Comparison of ENCODE assay signal across 19 cellular contexts in genomic region chr16:8795096-8795495, GRCh38. TPM values are rescaled to one million over a fixed set of nuclear protein-coding genes. Genes with fewer than 3 reads are reported as not detected.
DNase-seq lines count a peak whose midpoint lies in the region; ATAC-seq and TF ChIP-seq lines count a peak whose summit lies in the region.
"Had no signal": no experiment of that assay in that cellular context is flagged by ENCODE, and none has a peak within 500 bp of the region (broad histone marks: within the 10 kb centered on the region; RNA-seq: fewer than 3 reads in every experiment).

No MANE protein-coding gene starts in this region.

- CTCF ChIA-PET in CD8-positive, alpha-beta T cell (lab: Charles Lee), result no interaction called here

- intact Hi-C loops in CD8-positive, alpha-beta T cell (cut with DNase I, micrococcal nuclease), result loop anchor here (5.0 kb wide), 5 partner anchors 167 to 1592 kb away; partner anchors contain the start of genes ATF7IP2 (in 1 of the 2), HAPSTR1 (in 1 of the 2), METTL22 (in 1 of the 2) and USP7 (in 1 of the 2)

- no peak for DNase-seq in activated naive CD4-positive, alpha-beta T cell treated with anti-CD3 and anti-CD28 coated beads, Interleukin-2, amount 50 U/mL, for 72 hours (ENCODE audit: low spot score in 2 of 2)
- peak; percentile 3 for DNase-seq in NCI-H226
- DNase-seq in hepatic stellate cell (ENCODE audit: low spot score), result peak; percentile 23
- no peak for DNase-seq in stimulated activated effector memory CD8-positive, alpha-beta T cell treated with anti-CD3 and anti-CD28 coated beads, Interleukin-12 subunit alpha, Interleukin-12 subunit beta, amount 100 ng/mL, for 72 hours (ENCODE audit: low spot score in 2 of 2)
- DNase-seq in CD8-positive, alpha-beta T cell, result no peak
- no peak for DNase-seq in NCI-H187 (lab: John Stamatoyannopoulos, UW)
- DNase-seq: activated CD4-positive, alpha-beta T cell treated with anti-CD3 and anti-CD28 coated beads, Interleukin-2, amount 50 U/mL, for 4 hours; activated naive CD8-positive, alpha-beta T cell treated with anti-CD3 and anti-CD28 coated beads, Interleukin-2, amount 10 ng/mL, durations not matched to agents 7 days and 5 days; activated T-cell treated with anti-CD3 and anti-CD28 coated beads, Interleukin-2, amount 50 U/mL, for 1 hour; CD4-positive, CD25-positive, alpha-beta regulatory T cell; EL; foreskin keratinocyte; NCI-H1105 had no signal

- TF ChIP-seq CTCF in CD8-positive, alpha-beta T cell (IDR thresholded peaks at IDR 0.05), result no peak

- H3K4me1 Mint-ChIP-seq in activated naive CD4-positive, alpha-beta T cell treated with anti-CD3 and anti-CD28 coated beads, Interleukin-2, amount 50 U/mL, for 24 hours, result peaks cover 48% of the 10 kb centered on the region
- peaks cover 31% of the 10 kb centered on the region for H3K4me1 Mint-ChIP-seq in stimulated activated effector memory CD8-positive, alpha-beta T cell treated with anti-CD3 and anti-CD28 coated beads, Interleukin-12 subunit alpha, Interleukin-12 subunit beta, amount 100 ng/mL, for 72 hours
- peaks cover 39% of the 10 kb centered on the region for H3K4me1 Mint-ChIP-seq in CD8-positive, alpha-beta T cell (ENCODE audit: low read depth)

- no peaks in the 10 kb centered on the region for H3K9me3 Mint-ChIP-seq in activated naive CD4-positive, alpha-beta T cell treated with anti-CD3 and anti-CD28 coated beads, Interleukin-2, amount 50 U/mL, for 24 hours
- no peaks in the 10 kb centered on the region for H3K9me3 Mint-ChIP-seq in activated naive CD4-positive, alpha-beta T cell treated with anti-CD3 and anti-CD28 coated beads, Interleukin-2, amount 50 U/mL, for 72 hours
- H3K9me3 Mint-ChIP-seq in stimulated activated effector memory CD8-positive, alpha-beta T cell treated with anti-CD3 and anti-CD28 coated beads, Interleukin-12 subunit alpha, Interleukin-12 subunit beta, amount 100 ng/mL, for 72 hours, result no peaks in the 10 kb centered on the region
- H3K9me3 Mint-ChIP-seq in CD8-positive, alpha-beta T cell, result no peaks in the 10 kb centered on the region
- H3K9me3 Mint-ChIP-seq: activated naive CD8-positive, alpha-beta T cell treated with anti-CD3 and anti-CD28 coated beads, Interleukin-2, amount 10 ng/mL, durations not matched to agents 7 days and 5 days; CD4-positive, CD25-positive, alpha-beta regulatory T cell; T-helper 1 cell treated with Interleukin-12 subunit alpha and Interleukin-12 subunit beta and Interleukin-4 antibody, amounts not matched to agents 30 μg/mL and 1 μg/mL, for 36 hours had no signal

- no peaks in the 10 kb centered on the region for H3K27me3 ChIP-seq in CD8-positive, alpha-beta T cell (ENCODE audit: insufficient read depth, low read length)
- H3K27me3 ChIP-seq: breast epithelium, foreskin keratinocyte, SJCRH30 had no signal

- POLR2A ChIA-PET in CD8-positive, alpha-beta T cell (lab: Charles Lee), result no interaction called here

- peak overlapping the region; percentile 19 for H3K4me3 Mint-ChIP-seq in activated naive CD4-positive, alpha-beta T cell treated with anti-CD3 and anti-CD28 coated beads, Interleukin-2, amount 50 U/mL, for 24 hours
- H3K4me3 Mint-ChIP-seq in stimulated activated effector memory CD8-positive, alpha-beta T cell treated with anti-CD3 and anti-CD28 coated beads, Interleukin-12 subunit alpha, Interleukin-12 subunit beta, amount 100 ng/mL, for 72 hours, result peak overlapping the region; percentile 91
- H3K4me3 Mint-ChIP-seq in CD8-positive, alpha-beta T cell, result no peak overlapping the region
- H3K4me3 Mint-ChIP-seq: activated naive CD8-positive, alpha-beta T cell treated with anti-CD3 and anti-CD28 coated beads, Interleukin-2, amount 10 ng/mL, durations not matched to agents 7 days and 5 days; T-helper 1 cell treated with Interleukin-12 subunit alpha and Interleukin-12 subunit beta and Interleukin-4 antibody, amounts not matched to agents 30 μg/mL and 1 μg/mL, for 36 hours had no signal

- peaks cover 5% of the 10 kb centered on the region for H3K36me3 Mint-ChIP-seq in activated naive CD4-positive, alpha-beta T cell treated with anti-CD3 and anti-CD28 coated beads, Interleukin-2, amount 50 U/mL, for 24 hours
- H3K36me3 Mint-ChIP-seq in activated naive CD4-positive, alpha-beta T cell treated with anti-CD3 and anti-CD28 coated beads, Interleukin-2, amount 50 U/mL, for 72 hours, result peaks cover 17 to 19% of the 10 kb centered on the region in 2 donors
- peaks cover 46% of the 10 kb centered on the region for H3K36me3 Mint-ChIP-seq in stimulated activated effector memory CD8-positive, alpha-beta T cell treated with anti-CD3 and anti-CD28 coated beads, Interleukin-12 subunit alpha, Interleukin-12 subunit beta, amount 100 ng/mL, for 72 hours
- H3K36me3 Mint-ChIP-seq in CD8-positive, alpha-beta T cell, result peaks cover 14% of the 10 kb centered on the region

- H3K4me1 ChIP-seq in CD8-positive, alpha-beta T cell (ENCODE audit: insufficient read depth, low read length), result peaks cover 29% of the 10 kb centered on the region

- no peak for ATAC-seq in activated naive CD4-positive, alpha-beta T cell treated with anti-CD3 and anti-CD28 coated beads, Interleukin-2, amount 50 U/mL, for 72 hours
- ATAC-seq in stimulated activated effector memory CD8-positive, alpha-beta T cell treated with anti-CD3 and anti-CD28 coated beads, Interleukin-12 subunit alpha, Interleukin-12 subunit beta, amount 100 ng/mL, for 72 hours, result no peak
- no peak for ATAC-seq in CD8-positive, alpha-beta T cell
- no peak for ATAC-seq in HG02642 (IDR thresholded peaks at IDR 0.05; ENCODE audit: poor library complexity, unreplicated experiment)
- ATAC-seq: foreskin keratinocyte had no signal

- H3K27ac ChIP-seq in CD8-positive, alpha-beta T cell (ENCODE audit: low read depth, low read length), result no peak overlapping the region
- H3K27ac ChIP-seq: breast epithelium, foreskin keratinocyte, VCaP had no signal

- no peaks in the 10 kb centered on the region for H3K36me3 ChIP-seq in CD8-positive, alpha-beta T cell (ENCODE audit: insufficient read depth, low read length)
- H3K36me3 ChIP-seq: breast epithelium had no signal

- no peak overlapping the region for H3K27ac Mint-ChIP-seq in activated naive CD4-positive, alpha-beta T cell treated with anti-CD3 and anti-CD28 coated beads, Interleukin-2, amount 50 U/mL, for 24 hours
- peak overlapping the region in 1 of 2 donors; percentile 99 for H3K27ac Mint-ChIP-seq in activated naive CD4-positive, alpha-beta T cell treated with anti-CD3 and anti-CD28 coated beads, Interleukin-2, amount 50 U/mL, for 72 hours
- peak overlapping the region; percentile 48 for H3K27ac Mint-ChIP-seq in stimulated activated effector memory CD8-positive, alpha-beta T cell treated with anti-CD3 and anti-CD28 coated beads, Interleukin-12 subunit alpha, Interleukin-12 subunit beta, amount 100 ng/mL, for 72 hours
- no peak overlapping the region for H3K27ac Mint-ChIP-seq in CD8-positive, alpha-beta T cell
- H3K27ac Mint-ChIP-seq: activated naive CD8-positive, alpha-beta T cell treated with anti-CD3 and anti-CD28 coated beads, Interleukin-2, amount 10 ng/mL, durations not matched to agents 7 days and 5 days; T-helper 1 cell treated with Interleukin-12 subunit alpha and Interleukin-12 subunit beta and Interleukin-4 antibody, amounts not matched to agents 30 μg/mL and 1 μg/mL, for 36 hours had no signal

- H3K9me3 ChIP-seq in CD8-positive, alpha-beta T cell (ENCODE audit: low read length), result no peaks in the 10 kb centered on the region
- H3K9me3 ChIP-seq: breast epithelium, SJCRH30 had no signal

- H3K27me3 Mint-ChIP-seq in activated naive CD4-positive, alpha-beta T cell treated with anti-CD3 and anti-CD28 coated beads, Interleukin-2, amount 50 U/mL, for 24 hours, result no peaks in the 10 kb centered on the region
- H3K27me3 Mint-ChIP-seq in CD8-positive, alpha-beta T cell (ENCODE audit: low read depth), result no peaks in the 10 kb centered on the region
- H3K27me3 Mint-ChIP-seq: activated naive CD8-positive, alpha-beta T cell treated with anti-CD3 and anti-CD28 coated beads, Interleukin-2, amount 10 ng/mL, durations not matched to agents 7 days and 5 days; CD4-positive, CD25-positive, alpha-beta regulatory T cell had no signal

- H3K4me3 ChIP-seq in CD8-positive, alpha-beta T cell (ENCODE audit: low read depth, low read length), result no peak overlapping the region
- H3K4me3 ChIP-seq: breast epithelium, SJCRH30 had no signal

RNA-seq across cellular contexts. Expression of gene TMEM186, which starts 2.3 kb away (rescaled TPM):
- 10 to 100 TPM; 15.1 to 19.8 TPM for total RNA-seq in activated naive CD4-positive, alpha-beta T cell treated with anti-CD3 and anti-CD28 coated beads, Interleukin-2, amount 50 U/mL, for 72 hours
- total RNA-seq in CD8-positive, alpha-beta T cell, result 1 to 10 TPM; 2.4 to 2.9 TPM

RNA-seq across cellular contexts. Expression of gene PMM2, which starts 2.5 kb away (rescaled TPM):
- total RNA-seq in activated naive CD4-positive, alpha-beta T cell treated with anti-CD3 and anti-CD28 coated beads, Interleukin-2, amount 50 U/mL, for 72 hours, result 10 to 100 TPM; 24.2 to 46.2 TPM
- total RNA-seq in CD8-positive, alpha-beta T cell, result 10 to 100 TPM; 29.6 to 32.7 TPM

Comparison
In these comparisons a context has a peak if more than half of its experiments do, and no peak if none do; other contexts are left out.
1. DNase-seq: peak in NCI-H226 (single experiment) and hepatic stellate cell (single experiment); none in activated naive CD4-positive, alpha-beta T cell treated with anti-CD3 and anti-CD28 coated beads, Interleukin-2, amount 50 U/mL, for 72 hours (0 of 2), stimulated activated effector memory CD8-positive, alpha-beta T cell treated with anti-CD3 and anti-CD28 coated beads, Interleukin-12 subunit alpha, Interleukin-12 subunit beta, amount 100 ng/mL, for 72 hours (0 of 2), CD8-positive, alpha-beta T cell (0 of 7) and NCI-H187 (0 of 2).
2. RNA of gene TMEM186, which starts 2.3 kb away (total RNA-seq): 15.1 to 19.8 TPM in activated naive CD4-positive, alpha-beta T cell treated with anti-CD3 and anti-CD28 coated beads, Interleukin-2, amount 50 U/mL, for 72 hours; 2.4 to 2.9 TPM in CD8-positive, alpha-beta T cell; every median in the first group is over 4 times any median in the second.